In the genomic region with DNA sequence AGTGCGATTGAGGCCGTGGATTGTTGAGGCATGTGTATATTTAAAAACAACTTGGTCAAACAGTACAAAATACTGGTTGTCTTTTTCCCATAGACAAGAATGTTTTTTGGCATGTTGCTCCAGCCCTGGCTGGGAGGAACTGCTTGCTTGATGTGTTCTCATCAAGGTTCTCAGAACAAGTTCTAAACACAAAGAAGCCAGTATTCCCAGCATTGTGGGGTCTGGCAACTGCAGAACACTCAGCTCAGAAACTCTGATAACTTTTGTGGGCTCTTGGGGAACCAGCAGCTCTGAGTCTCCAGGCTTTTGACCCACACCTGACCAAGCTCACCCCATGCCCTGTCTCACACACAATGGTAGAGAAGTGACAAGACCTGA, we compare ENCODE assay signal across 2 cellular contexts.
TF ChIP-seq lines count a peak whose summit lies in the region.

No MANE protein-coding gene starts in this region.

TF ChIP-seq in liver, 16 proteins besides CTCF, POLR2A, EP300 and RAD21:
- TF ChIP-seq, protein P1, sequence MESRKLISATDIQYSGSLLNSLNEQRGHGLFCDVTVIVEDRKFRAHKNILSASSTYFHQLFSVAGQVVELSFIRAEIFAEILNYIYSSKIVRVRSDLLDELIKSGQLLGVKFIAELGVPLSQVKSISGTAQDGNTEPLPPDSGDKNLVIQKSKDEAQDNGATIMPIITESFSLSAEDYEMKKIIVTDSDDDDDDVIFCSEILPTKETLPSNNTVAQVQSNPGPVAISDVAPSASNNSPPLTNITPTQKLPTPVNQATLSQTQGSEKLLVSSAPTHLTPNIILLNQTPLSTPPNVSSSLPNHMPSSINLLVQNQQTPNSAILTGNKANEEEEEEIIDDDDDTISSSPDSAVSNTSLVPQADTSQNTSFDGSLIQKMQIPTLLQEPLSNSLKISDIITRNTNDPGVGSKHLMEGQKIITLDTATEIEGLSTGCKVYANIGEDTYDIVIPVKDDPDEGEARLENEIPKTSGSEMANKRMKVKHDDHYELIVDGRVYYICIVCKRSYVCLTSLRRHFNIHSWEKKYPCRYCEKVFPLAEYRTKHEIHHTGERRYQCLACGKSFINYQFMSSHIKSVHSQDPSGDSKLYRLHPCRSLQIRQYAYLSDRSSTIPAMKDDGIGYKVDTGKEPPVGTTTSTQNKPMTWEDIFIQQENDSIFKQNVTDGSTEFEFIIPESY (IDR thresholded peaks at IDR 0.05) = no peak
- TF ChIP-seq FOXA2 (IDR thresholded peaks at IDR 0.05) = no peak
- TF ChIP-seq TAF1 (conservative IDR thresholded peaks at IDR 0.05) = no peak
- no peak for TF ChIP-seq GABPA (IDR thresholded peaks at IDR 0.05 in 1 of 2, conservative IDR thresholded peaks at IDR 0.05 in 1 of 2)
- no peak for TF ChIP-seq EGR1 (IDR thresholded peaks at IDR 0.05; ENCODE audit: low read depth in 2 of 2)
- TF ChIP-seq FOXA1 (IDR thresholded peaks at IDR 0.05) = no peak
- no peak for TF ChIP-seq JUND (IDR thresholded peaks at IDR 0.05)
- TF ChIP-seq, protein P2, sequence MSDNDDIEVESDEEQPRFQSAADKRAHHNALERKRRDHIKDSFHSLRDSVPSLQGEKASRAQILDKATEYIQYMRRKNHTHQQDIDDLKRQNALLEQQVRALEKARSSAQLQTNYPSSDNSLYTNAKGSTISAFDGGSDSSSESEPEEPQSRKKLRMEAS (IDR thresholded peaks at IDR 0.05) = no peak
- no peak for TF ChIP-seq HNF4G (IDR thresholded peaks at IDR 0.05)
- no peak for TF ChIP-seq YY1 (IDR thresholded peaks at IDR 0.05)
- no peak for TF ChIP-seq HNF4A (conservative IDR thresholded peaks at IDR 0.05)
- no peak for TF ChIP-seq SP1 (IDR thresholded peaks at IDR 0.05)
- TF ChIP-seq RXRA (IDR thresholded peaks at IDR 0.05) = no peak
- TF ChIP-seq NR2F2 (IDR thresholded peaks at IDR 0.05) = no peak
- TF ChIP-seq, protein P3, sequence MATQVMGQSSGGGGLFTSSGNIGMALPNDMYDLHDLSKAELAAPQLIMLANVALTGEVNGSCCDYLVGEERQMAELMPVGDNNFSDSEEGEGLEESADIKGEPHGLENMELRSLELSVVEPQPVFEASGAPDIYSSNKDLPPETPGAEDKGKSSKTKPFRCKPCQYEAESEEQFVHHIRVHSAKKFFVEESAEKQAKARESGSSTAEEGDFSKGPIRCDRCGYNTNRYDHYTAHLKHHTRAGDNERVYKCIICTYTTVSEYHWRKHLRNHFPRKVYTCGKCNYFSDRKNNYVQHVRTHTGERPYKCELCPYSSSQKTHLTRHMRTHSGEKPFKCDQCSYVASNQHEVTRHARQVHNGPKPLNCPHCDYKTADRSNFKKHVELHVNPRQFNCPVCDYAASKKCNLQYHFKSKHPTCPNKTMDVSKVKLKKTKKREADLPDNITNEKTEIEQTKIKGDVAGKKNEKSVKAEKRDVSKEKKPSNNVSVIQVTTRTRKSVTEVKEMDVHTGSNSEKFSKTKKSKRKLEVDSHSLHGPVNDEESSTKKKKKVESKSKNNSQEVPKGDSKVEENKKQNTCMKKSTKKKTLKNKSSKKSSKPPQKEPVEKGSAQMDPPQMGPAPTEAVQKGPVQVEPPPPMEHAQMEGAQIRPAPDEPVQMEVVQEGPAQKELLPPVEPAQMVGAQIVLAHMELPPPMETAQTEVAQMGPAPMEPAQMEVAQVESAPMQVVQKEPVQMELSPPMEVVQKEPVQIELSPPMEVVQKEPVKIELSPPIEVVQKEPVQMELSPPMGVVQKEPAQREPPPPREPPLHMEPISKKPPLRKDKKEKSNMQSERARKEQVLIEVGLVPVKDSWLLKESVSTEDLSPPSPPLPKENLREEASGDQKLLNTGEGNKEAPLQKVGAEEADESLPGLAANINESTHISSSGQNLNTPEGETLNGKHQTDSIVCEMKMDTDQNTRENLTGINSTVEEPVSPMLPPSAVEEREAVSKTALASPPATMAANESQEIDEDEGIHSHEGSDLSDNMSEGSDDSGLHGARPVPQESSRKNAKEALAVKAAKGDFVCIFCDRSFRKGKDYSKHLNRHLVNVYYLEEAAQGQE (IDR thresholded peaks at IDR 0.05) = no peak
- TF ChIP-seq ATF3 (IDR thresholded peaks at IDR 0.05) = no peak
TF ChIP-seq in liver: peak in this region for 0.

TF ChIP-seq in HepG2, 621 proteins besides CTCF, POLR2A, EP300 and RAD21 (continued from another document):
- TF ChIP-seq KDM5A (IDR thresholded peaks at IDR 0.05; ENCODE audit: borderline replicate concordance, low read length) = no peak
- TF ChIP-seq ATRX (CRISPR knock-in tag; IDR thresholded peaks at IDR 0.05; ENCODE audit: borderline replicate concordance) = no peak
- no peak for TF ChIP-seq ZNF275 (CRISPR knock-in tag; IDR thresholded peaks at IDR 0.05; ENCODE audit: borderline replicate concordance)
